In the genomic region with DNA sequence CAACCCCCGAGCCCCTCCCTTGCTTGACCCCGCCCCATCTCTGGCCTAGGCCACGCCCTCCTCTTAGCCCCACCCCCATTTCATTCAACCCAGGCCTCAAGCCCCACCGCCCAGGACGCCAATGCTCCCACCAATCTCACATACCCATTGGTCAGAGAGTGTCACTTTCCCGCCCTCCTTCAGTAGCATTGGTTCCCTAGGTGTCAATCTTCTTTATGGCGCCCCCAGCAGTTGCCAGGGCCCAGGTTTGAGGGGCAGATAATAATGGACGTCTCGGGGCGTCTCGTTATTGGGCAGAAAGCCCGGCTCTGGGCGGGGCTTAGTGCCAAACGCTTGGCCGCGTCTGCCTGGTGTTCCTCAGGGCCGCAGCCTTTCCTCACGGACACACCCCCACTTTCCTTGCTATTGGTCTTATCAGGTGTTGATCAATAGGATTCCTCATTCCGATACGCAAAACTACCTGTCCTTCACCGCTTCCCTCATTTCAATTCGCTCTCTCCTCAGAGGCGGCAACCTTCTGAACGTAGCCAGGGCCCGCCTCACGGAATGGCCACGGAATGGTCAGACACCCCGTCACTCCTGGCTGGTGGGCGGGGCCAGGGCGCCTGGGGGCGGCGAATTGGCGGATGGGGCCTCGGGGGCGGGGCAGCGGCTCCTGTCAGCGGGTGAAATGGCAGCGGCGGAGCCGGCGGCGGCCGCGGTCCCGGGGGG, we compare ENCODE assay signal across 1 cellular context.
TF ChIP-seq lines count a peak whose summit lies in the region.

Gene EVI5L, plus strand, starts transcription at position 658 of the 711 bp plus-strand sequence. CDS start 16,325 bp downstream, outside the sequence.

TF ChIP-seq in HEK293, 187 proteins besides CTCF, POLR2A, EP300 and RAD21 (continued from another document and continues in another):
- TF ChIP-seq ZNF37A (tag by site-specific recombination; IDR thresholded peaks at IDR 0.05) = no peak
- TF ChIP-seq AEBP2 (tag by site-specific recombination; IDR thresholded peaks at IDR 0.05; ENCODE audit: borderline replicate concordance) = no peak
- no peak for TF ChIP-seq ZNF223 (tag by site-specific recombination; IDR thresholded peaks at IDR 0.05)
- TF ChIP-seq ELK4 (IDR thresholded peaks at IDR 0.05; ENCODE audit: borderline replicate concordance, low read depth, low read length) = no peak
- no peak for TF ChIP-seq ZNF791 (tag by site-specific recombination; IDR thresholded peaks at IDR 0.05)
- no peak for TF ChIP-seq ZBTB48 (tag by site-specific recombination; IDR thresholded peaks at IDR 0.05)
- TF ChIP-seq PRDM2 (tag by site-specific recombination; IDR thresholded peaks at IDR 0.05; ENCODE audit: borderline replicate concordance) = no peak
- TF ChIP-seq ZNF148 (tag by site-specific recombination; IDR thresholded peaks at IDR 0.05; ENCODE audit: borderline replicate concordance) = no peak
- TF ChIP-seq ZNF623 (tag by site-specific recombination; IDR thresholded peaks at IDR 0.05) = no peak
- TF ChIP-seq TSHZ1 (tag by site-specific recombination; IDR thresholded peaks at IDR 0.05; ENCODE audit: borderline replicate concordance) = no peak
- no peak for TF ChIP-seq ZNF221 (tag by site-specific recombination; IDR thresholded peaks at IDR 0.05; ENCODE audit: borderline replicate concordance)
- no peak for TF ChIP-seq HOXA7 (CRISPR knock-in tag; IDR thresholded peaks at IDR 0.05; ENCODE audit: borderline replicate concordance)
- no peak for TF ChIP-seq ZNF350 (tag by site-specific recombination; IDR thresholded peaks at IDR 0.05)
- no peak for TF ChIP-seq ZNF473 (tag by site-specific recombination; IDR thresholded peaks at IDR 0.05)
- TF ChIP-seq, protein P1, sequence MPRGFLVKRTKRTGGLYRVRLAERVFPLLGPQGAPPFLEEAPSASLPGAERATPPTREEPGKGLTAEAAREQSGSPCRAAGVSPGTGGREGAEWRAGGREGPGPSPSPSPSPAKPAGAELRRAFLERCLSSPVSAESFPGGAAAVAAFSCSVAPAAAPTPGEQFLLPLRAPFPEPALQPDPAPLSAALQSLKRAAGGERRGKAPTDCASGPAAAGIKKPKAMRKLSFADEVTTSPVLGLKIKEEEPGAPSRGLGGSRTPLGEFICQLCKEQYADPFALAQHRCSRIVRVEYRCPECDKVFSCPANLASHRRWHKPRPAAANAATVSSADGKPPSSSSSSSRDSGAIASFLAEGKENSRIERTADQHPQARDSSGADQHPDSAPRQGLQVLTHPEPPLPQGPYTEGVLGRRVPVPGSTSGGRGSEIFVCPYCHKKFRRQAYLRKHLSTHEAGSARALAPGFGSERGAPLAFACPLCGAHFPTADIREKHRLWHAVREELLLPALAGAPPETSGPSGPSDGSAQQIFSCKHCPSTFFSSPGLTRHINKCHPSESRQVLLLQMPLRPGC (tag by site-specific recombination; IDR thresholded peaks at IDR 0.05) = peak; percentile 31; the same call in 1 of the 2 replicates
- peak; percentile 84 for TF ChIP-seq KLF17 (tag by site-specific recombination; IDR thresholded peaks at IDR 0.05)
- TF ChIP-seq ZNF76 (tag by site-specific recombination; IDR thresholded peaks at IDR 0.05; ENCODE audit: borderline replicate concordance, low read depth) = peak; percentile 26; the same call in 1 of the 2 replicates
- no peak for TF ChIP-seq ZNF645 (tag by site-specific recombination; IDR thresholded peaks at IDR 0.05)
- TF ChIP-seq ZNF362 (tag by site-specific recombination; IDR thresholded peaks at IDR 0.05) = no peak
- no peak for TF ChIP-seq SCRT2 (tag by site-specific recombination; IDR thresholded peaks at IDR 0.05)
- TF ChIP-seq ZNF433 (tag by site-specific recombination; IDR thresholded peaks at IDR 0.05; ENCODE audit: low read depth) = no peak
- no peak for TF ChIP-seq ZNF549 (tag by site-specific recombination; IDR thresholded peaks at IDR 0.05)
- TF ChIP-seq KLF1 (tag by site-specific recombination; IDR thresholded peaks at IDR 0.05) = peak; percentile 99
- no peak for TF ChIP-seq ZBTB6 (tag by site-specific recombination; IDR thresholded peaks at IDR 0.05)
- TF ChIP-seq WT1 (tag by site-specific recombination; IDR thresholded peaks at IDR 0.05) = no peak
- TF ChIP-seq ZNF747 (tag by site-specific recombination; IDR thresholded peaks at IDR 0.05) = no peak
- no peak for TF ChIP-seq ZNF19 (tag by site-specific recombination; IDR thresholded peaks at IDR 0.05; ENCODE audit: low read depth)
- TF ChIP-seq ZNF302 (tag by site-specific recombination; IDR thresholded peaks at IDR 0.05; ENCODE audit: low read depth) = no peak
- TF ChIP-seq ZNF596 (tag by site-specific recombination; IDR thresholded peaks at IDR 0.05) = no peak
- TF ChIP-seq ZNF830 (tag by site-specific recombination; IDR thresholded peaks at IDR 0.05; ENCODE audit: low read depth) = no peak
